32 cellular contexts compared by ENCODE assay signal in genomic region chr18:62577748-62578147, GRCh38. TPM values are rescaled to one million over a fixed set of nuclear protein-coding genes. Genes with fewer than 3 reads are reported as not detected.
A peak's percentile ranks its signal among the peaks of the same experiment; 100 is the strongest.
DNase-seq lines count a peak whose midpoint lies in the region; ATAC-seq lines count a peak whose summit lies in the region.
"Had no signal": no experiment of that assay in that cellular context is flagged by ENCODE, and none has a peak within 500 bp of the region (broad histone marks: within the 10 kb centered on the region; RNA-seq: fewer than 3 reads in every experiment).

No MANE protein-coding gene starts in this region.

- DNase-seq in activated T-cell treated with anti-CD3 and anti-CD28 coated beads, Interleukin-2, amount 50 U/mL, for 72 hours: no peak
- DNase-seq in activated T-cell treated with anti-CD3 and anti-CD28 coated beads, Interleukin-2, amount 50 U/mL, for 48 hours: no peak
- DNase-seq in activated naive CD8-positive, alpha-beta T cell treated with anti-CD3 and anti-CD28 coated beads, Interleukin-2, amount 50 U/mL, for 24 hours: no peak
- no peak for DNase-seq in stimulated activated effector memory CD8-positive, alpha-beta T cell treated with anti-CD3 and anti-CD28 coated beads, Interleukin-12 subunit alpha, Interleukin-12 subunit beta, amount 100 ng/mL, for 72 hours (ENCODE audit: low spot score in 2 of 2)
- DNase-seq in AG08395 (ENCODE audit: low spot score) (no peak), SW480 (ENCODE audit: low spot score) (no peak)
- DNase-seq: activated CD4-positive, alpha-beta T cell treated with anti-CD3 and anti-CD28 coated beads for 48 hours; activated naive CD4-positive, alpha-beta T cell treated with anti-CD3 and anti-CD28 coated beads, Interleukin-2, amount 50 U/mL, for 16 hours; CD8-positive, alpha-beta memory T cell; DMS 273 treated with DMSO at 0.1 percent for 48 hours; effector CD4-positive, alpha-beta T cell; EL; HCEC 1CT; hypothalamus; left cardiac atrium; MG63; mucosa of descending colon; natural killer cell; NCI-H1417; NCI-H2029 treated with DMSO at 0.1 percent for 48 hours; NCI-H524; NK-92 treated with Interleukin-12 subunit alpha and Interleukin-12 subunit beta, amount 100 ng/mL, for 24 hours; occipital lobe; right lobe of liver; SHP77; stimulated activated CD4-positive, alpha-beta T cell treated with anti-CD3 and anti-CD28 coated beads, Interleukin-2, amount 100 ng/mL, for 48 hours; stomach had no signal

- peaks cover 8 to 34% of the 10 kb centered on the region in 2 donors for H3K36me3 Mint-ChIP-seq in activated T-cell treated with anti-CD3 and anti-CD28 coated beads, Interleukin-2, amount 50 U/mL, for 72 hours (ENCODE audit: insufficient read depth in 2 of 2)
- H3K36me3 Mint-ChIP-seq in activated naive CD8-positive, alpha-beta T cell treated with anti-CD3 and anti-CD28 coated beads, Interleukin-2, amount 50 U/mL, for 24 hours (ENCODE audit: low read depth): peaks cover 44% of the 10 kb centered on the region
- H3K36me3 Mint-ChIP-seq in stimulated activated effector memory CD8-positive, alpha-beta T cell treated with anti-CD3 and anti-CD28 coated beads, Interleukin-12 subunit alpha, Interleukin-12 subunit beta, amount 100 ng/mL, for 72 hours: peaks cover 82% of the 10 kb centered on the region

- H3K27me3 Mint-ChIP-seq in activated T-cell treated with anti-CD3 and anti-CD28 coated beads, Interleukin-2, amount 50 U/mL, for 72 hours (ENCODE audit: low read depth): no peaks in the 10 kb centered on the region
- H3K27me3 Mint-ChIP-seq in activated naive CD8-positive, alpha-beta T cell treated with anti-CD3 and anti-CD28 coated beads, Interleukin-2, amount 50 U/mL, for 24 hours: no peaks in the 10 kb centered on the region
- H3K27me3 Mint-ChIP-seq: CD8-positive, alpha-beta memory T cell had no signal

- no peak overlapping the region for H3K4me3 Mint-ChIP-seq in activated T-cell treated with anti-CD3 and anti-CD28 coated beads, Interleukin-2, amount 50 U/mL, for 72 hours
- H3K4me3 Mint-ChIP-seq in activated naive CD8-positive, alpha-beta T cell treated with anti-CD3 and anti-CD28 coated beads, Interleukin-2, amount 50 U/mL, for 24 hours: no peak overlapping the region
- H3K4me3 Mint-ChIP-seq in stimulated activated effector memory CD8-positive, alpha-beta T cell treated with anti-CD3 and anti-CD28 coated beads, Interleukin-12 subunit alpha, Interleukin-12 subunit beta, amount 100 ng/mL, for 72 hours: no peak overlapping the region
- H3K4me3 Mint-ChIP-seq: CD8-positive, alpha-beta memory T cell; natural killer cell; T-helper 2 cell treated with Interferon-gamma antibody and Interleukin-4, amounts not matched to agents 5 μg/mL and 100 μg/mL, for 36 hours had no signal

- no peak for ATAC-seq in activated T-cell treated with anti-CD3 and anti-CD28 coated beads, Interleukin-2, amount 50 U/mL, for 72 hours (replicated peaks in 1 of 2)
- peak; percentile 38 for ATAC-seq in HG03175 (IDR thresholded peaks at IDR 0.05; ENCODE audit: unreplicated experiment)
- ATAC-seq in activated naive CD8-positive, alpha-beta T cell treated with anti-CD3 and anti-CD28 coated beads, Interleukin-2, amount 50 U/mL, for 24 hours: no peak
- no peak for ATAC-seq in stimulated activated effector memory CD8-positive, alpha-beta T cell treated with anti-CD3 and anti-CD28 coated beads, Interleukin-12 subunit alpha, Interleukin-12 subunit beta, amount 100 ng/mL, for 72 hours
- ATAC-seq in HG02852 (IDR thresholded peaks at IDR 0.05; ENCODE audit: unreplicated experiment): no peak
- ATAC-seq: left cardiac atrium, mucosa of descending colon, natural killer cell, Panc1 had no signal

- H3K9me3 Mint-ChIP-seq in activated T-cell treated with anti-CD3 and anti-CD28 coated beads, Interleukin-2, amount 50 U/mL, for 72 hours: no peaks in the 10 kb centered on the region
- H3K9me3 Mint-ChIP-seq in activated naive CD8-positive, alpha-beta T cell treated with anti-CD3 and anti-CD28 coated beads, Interleukin-2, amount 50 U/mL, for 24 hours: no peaks in the 10 kb centered on the region
- H3K9me3 Mint-ChIP-seq in stimulated activated effector memory CD8-positive, alpha-beta T cell treated with anti-CD3 and anti-CD28 coated beads, Interleukin-12 subunit alpha, Interleukin-12 subunit beta, amount 100 ng/mL, for 72 hours: no peaks in the 10 kb centered on the region
- H3K9me3 Mint-ChIP-seq: activated T-helper 2 cell treated with anti-CD3 and anti-CD28 coated beads, Interferon-gamma antibody, Interleukin-2, Interleukin-4, amounts not matched to agents 10 μg/mL and 5 μg/mL and 100 μg/mL, durations not matched to agents 14 hours and 24 hours and 36 hours; CD8-positive, alpha-beta memory T cell; natural killer cell; T-helper 2 cell treated with Interferon-gamma antibody and Interleukin-4, amounts not matched to agents 5 μg/mL and 100 μg/mL, for 36 hours had no signal

- peak overlapping the region; percentile 10 for H3K27ac Mint-ChIP-seq in activated T-cell treated with anti-CD3 and anti-CD28 coated beads, Interleukin-2, amount 50 U/mL, for 72 hours
- H3K27ac Mint-ChIP-seq in activated naive CD8-positive, alpha-beta T cell treated with anti-CD3 and anti-CD28 coated beads, Interleukin-2, amount 50 U/mL, for 24 hours: peak overlapping the region; percentile 49
- peak overlapping the region; percentile 12 for H3K27ac Mint-ChIP-seq in stimulated activated effector memory CD8-positive, alpha-beta T cell treated with anti-CD3 and anti-CD28 coated beads, Interleukin-12 subunit alpha, Interleukin-12 subunit beta, amount 100 ng/mL, for 72 hours
- H3K27ac Mint-ChIP-seq: natural killer cell; T-helper 2 cell treated with Interferon-gamma antibody and Interleukin-4, amounts not matched to agents 5 μg/mL and 100 μg/mL, for 36 hours had no signal

- peaks cover 30% of the 10 kb centered on the region for H3K4me1 Mint-ChIP-seq in activated T-cell treated with anti-CD3 and anti-CD28 coated beads, Interleukin-2, amount 50 U/mL, for 72 hours (ENCODE audit: low read depth)
- peaks cover 15% of the 10 kb centered on the region for H3K4me1 Mint-ChIP-seq in activated naive CD8-positive, alpha-beta T cell treated with anti-CD3 and anti-CD28 coated beads, Interleukin-2, amount 50 U/mL, for 24 hours
- H3K4me1 Mint-ChIP-seq in stimulated activated effector memory CD8-positive, alpha-beta T cell treated with anti-CD3 and anti-CD28 coated beads, Interleukin-12 subunit alpha, Interleukin-12 subunit beta, amount 100 ng/mL, for 72 hours: peaks cover 19% of the 10 kb centered on the region
- H3K4me1 Mint-ChIP-seq: natural killer cell had no signal

RNA-seq across cellular contexts. Expression of gene ZCCHC2, which starts 54.9 kb away (rescaled TPM):
- total RNA-seq in activated T-cell treated with anti-CD3 and anti-CD28 coated beads, Interleukin-2, amount 50 U/mL, for 72 hours: 10 to 100 TPM; 38.7 to 42.6 TPM
